In genomic region chr19:48468806-48469055, GRCh38 we compare ENCODE assay signal across 1 cellular context.
TF ChIP-seq lines count a peak whose summit lies in the region.

No MANE protein-coding gene starts in this region.

TF ChIP-seq in GM23338, 12 proteins besides CTCF, POLR2A, EP300 and RAD21 (continued from another document):
- TF ChIP-seq ETS1 (IDR thresholded peaks at IDR 0.05): no peak
- TF ChIP-seq ZNF331 (CRISPR knock-in tag; IDR thresholded peaks at IDR 0.05; ENCODE audit: low read depth): no peak
- TF ChIP-seq EZH2 (IDR thresholded peaks at IDR 0.05; ENCODE audit: low read depth, unreplicated experiment): no peak
- no peak for TF ChIP-seq EZH2phosphoT487 (IDR thresholded peaks at IDR 0.05; ENCODE audit: unreplicated experiment)
